1 cellular context compared by ENCODE assay signal in genomic region chr15:67779160-67780111, GRCh38.
TF ChIP-seq lines count a peak whose summit lies in the region.

No MANE protein-coding gene starts in this region.

TF ChIP-seq in K562, 482 proteins besides CTCF, POLR2A, EP300 and RAD21 (continued from another document):
- TF ChIP-seq, protein P1, sequence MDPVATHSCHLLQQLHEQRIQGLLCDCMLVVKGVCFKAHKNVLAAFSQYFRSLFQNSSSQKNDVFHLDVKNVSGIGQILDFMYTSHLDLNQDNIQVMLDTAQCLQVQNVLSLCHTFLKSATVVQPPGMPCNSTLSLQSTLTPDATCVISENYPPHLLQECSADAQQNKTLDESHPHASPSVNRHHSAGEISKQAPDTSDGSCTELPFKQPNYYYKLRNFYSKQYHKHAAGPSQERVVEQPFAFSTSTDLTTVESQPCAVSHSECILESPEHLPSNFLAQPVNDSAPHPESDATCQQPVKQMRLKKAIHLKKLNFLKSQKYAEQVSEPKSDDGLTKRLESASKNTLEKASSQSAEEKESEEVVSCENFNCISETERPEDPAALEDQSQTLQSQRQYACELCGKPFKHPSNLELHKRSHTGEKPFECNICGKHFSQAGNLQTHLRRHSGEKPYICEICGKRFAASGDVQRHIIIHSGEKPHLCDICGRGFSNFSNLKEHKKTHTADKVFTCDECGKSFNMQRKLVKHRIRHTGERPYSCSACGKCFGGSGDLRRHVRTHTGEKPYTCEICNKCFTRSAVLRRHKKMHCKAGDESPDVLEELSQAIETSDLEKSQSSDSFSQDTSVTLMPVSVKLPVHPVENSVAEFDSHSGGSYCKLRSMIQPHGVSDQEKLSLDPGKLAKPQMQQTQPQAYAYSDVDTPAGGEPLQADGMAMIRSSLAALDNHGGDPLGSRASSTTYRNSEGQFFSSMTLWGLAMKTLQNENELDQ (CRISPR knock-in tag; IDR thresholded peaks at IDR 0.05; ENCODE audit: borderline replicate concordance) = no peak
- TF ChIP-seq NCOA1 (IDR thresholded peaks at IDR 0.05; ENCODE audit: low read depth) = no peak
- TF ChIP-seq RBM39 (optimal IDR thresholded peaks at IDR 0.05; ENCODE audit: low read depth, low read length) = no peak
- TF ChIP-seq SMARCC2 (IDR thresholded peaks at IDR 0.05; ENCODE audit: low read depth) = no peak
- TF ChIP-seq ZNF584 (CRISPR knock-in tag; IDR thresholded peaks at IDR 0.05; ENCODE audit: low read depth) = no peak
- TF ChIP-seq BDP1 (IDR thresholded peaks at IDR 0.05; ENCODE audit: insufficient read depth, insufficient read length) = no peak
- TF ChIP-seq ZBTB7A (IDR thresholded peaks at IDR 0.05; ENCODE audit: borderline replicate concordance, control insufficient read depth, low read depth, low read length) = no peak
- TF ChIP-seq ESRRA (IDR thresholded peaks at IDR 0.05; ENCODE audit: borderline replicate concordance, low read depth) = peak; percentile 10; the same call in 1 of the 2 replicates
- no peak for TF ChIP-seq SIX5 (IDR thresholded peaks at IDR 0.05; ENCODE audit: borderline replicate concordance in 1 of 2, insufficient read depth in 1 of 2, low read depth in 1 of 2, low read length in 2 of 2)
- no peak for TF ChIP-seq TAF15 (IDR thresholded peaks at IDR 0.05; ENCODE audit: low read depth, low read length)
- TF ChIP-seq MAFF (IDR thresholded peaks at IDR 0.05; ENCODE audit: low read length) = peak; percentile 51; the same call in 1 of the 2 replicates
- peak in 1 of 2 experiments; percentile 64; a peak in 1 of 4 replicates for TF ChIP-seq SRF (CRISPR knock-in tag; IDR thresholded peaks at IDR 0.05)
- 0 out of 2 replicates have a peak, but pooled peaks have one; percentile 24 for TF ChIP-seq ATF7 (IDR thresholded peaks at IDR 0.05)
- TF ChIP-seq, protein P2, sequence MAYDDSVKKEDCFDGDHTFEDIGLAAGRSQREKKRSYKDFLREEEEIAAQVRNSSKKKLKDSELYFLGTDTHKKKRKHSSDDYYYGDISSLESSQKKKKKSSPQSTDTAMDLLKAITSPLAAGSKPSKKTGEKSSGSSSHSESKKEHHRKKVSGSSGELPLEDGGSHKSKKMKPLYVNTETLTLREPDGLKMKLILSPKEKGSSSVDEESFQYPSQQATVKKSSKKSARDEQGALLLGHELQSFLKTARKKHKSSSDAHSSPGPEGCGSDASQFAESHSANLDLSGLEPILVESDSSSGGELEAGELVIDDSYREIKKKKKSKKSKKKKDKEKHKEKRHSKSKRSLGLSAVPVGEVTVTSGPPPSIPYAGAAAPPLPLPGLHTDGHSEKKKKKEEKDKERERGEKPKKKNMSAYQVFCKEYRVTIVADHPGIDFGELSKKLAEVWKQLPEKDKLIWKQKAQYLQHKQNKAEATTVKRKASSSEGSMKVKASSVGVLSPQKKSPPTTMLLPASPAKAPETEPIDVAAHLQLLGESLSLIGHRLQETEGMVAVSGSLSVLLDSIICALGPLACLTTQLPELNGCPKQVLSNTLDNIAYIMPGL (CRISPR knock-in tag; IDR thresholded peaks at IDR 0.05) = no peak
- no peak for TF ChIP-seq CBFA2T2 (conservative IDR thresholded peaks at IDR 0.05)
- TF ChIP-seq SNRNP70 (optimal IDR thresholded peaks at IDR 0.05; ENCODE audit: low read depth, low read length) = no peak
- no peak for TF ChIP-seq HOMEZ (CRISPR knock-in tag; IDR thresholded peaks at IDR 0.05)
- TF ChIP-seq CEBPB (tag; IDR thresholded peaks at IDR 0.05) = no peak
- TF ChIP-seq CBX1 (IDR thresholded peaks at IDR 0.05; ENCODE audit: low read depth) = no peak
- no peak for TF ChIP-seq SLC30A9 (CRISPR knock-in tag; IDR thresholded peaks at IDR 0.05)
- no peak for TF ChIP-seq ZNF280B (CRISPR knock-in tag; IDR thresholded peaks at IDR 0.05)
- peak; percentile 79 for TF ChIP-seq C11orf30 (IDR thresholded peaks at IDR 0.05; ENCODE audit: low read depth)
- TF ChIP-seq RBM15 (IDR thresholded peaks at IDR 0.05; ENCODE audit: insufficient read depth, low read length) = no peak
- TF ChIP-seq YBX1 (IDR thresholded peaks at IDR 0.05) = no peak
- TF ChIP-seq BRF1 (IDR thresholded peaks at IDR 0.05; ENCODE audit: borderline replicate concordance, extremely low read depth, insufficient read length) = no peak
- TF ChIP-seq, protein P3, sequence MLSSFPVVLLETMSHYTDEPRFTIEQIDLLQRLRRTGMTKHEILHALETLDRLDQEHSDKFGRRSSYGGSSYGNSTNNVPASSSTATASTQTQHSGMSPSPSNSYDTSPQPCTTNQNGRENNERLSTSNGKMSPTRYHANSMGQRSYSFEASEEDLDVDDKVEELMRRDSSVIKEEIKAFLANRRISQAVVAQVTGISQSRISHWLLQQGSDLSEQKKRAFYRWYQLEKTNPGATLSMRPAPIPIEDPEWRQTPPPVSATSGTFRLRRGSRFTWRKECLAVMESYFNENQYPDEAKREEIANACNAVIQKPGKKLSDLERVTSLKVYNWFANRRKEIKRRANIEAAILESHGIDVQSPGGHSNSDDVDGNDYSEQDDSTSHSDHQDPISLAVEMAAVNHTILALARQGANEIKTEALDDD (IDR thresholded peaks at IDR 0.05) = 0 out of 2 replicates have a peak, but pooled peaks have one; percentile 51
- TF ChIP-seq CTBP1 (IDR thresholded peaks at IDR 0.05; ENCODE audit: borderline replicate concordance) = peak; percentile 92; the same call in 1 of the 2 replicates
- TF ChIP-seq PKNOX1 (IDR thresholded peaks at IDR 0.05) = 0 out of 2 replicates have a peak, but pooled peaks have one; percentile 28
- TF ChIP-seq ZNF140 (CRISPR knock-in tag; IDR thresholded peaks at IDR 0.05) = no peak
- no peak for TF ChIP-seq ZNF232 (CRISPR knock-in tag; IDR thresholded peaks at IDR 0.05)
- TF ChIP-seq KAT8 (IDR thresholded peaks at IDR 0.05; ENCODE audit: low read depth) = no peak
- TF ChIP-seq ARID1B (IDR thresholded peaks at IDR 0.05) = peak; percentile 21; the same call in 1 of the 2 replicates
- peak; percentile 57; the same call in 1 of the 2 replicates for TF ChIP-seq SMARCA4 (IDR thresholded peaks at IDR 0.05)
- TF ChIP-seq, protein P4, sequence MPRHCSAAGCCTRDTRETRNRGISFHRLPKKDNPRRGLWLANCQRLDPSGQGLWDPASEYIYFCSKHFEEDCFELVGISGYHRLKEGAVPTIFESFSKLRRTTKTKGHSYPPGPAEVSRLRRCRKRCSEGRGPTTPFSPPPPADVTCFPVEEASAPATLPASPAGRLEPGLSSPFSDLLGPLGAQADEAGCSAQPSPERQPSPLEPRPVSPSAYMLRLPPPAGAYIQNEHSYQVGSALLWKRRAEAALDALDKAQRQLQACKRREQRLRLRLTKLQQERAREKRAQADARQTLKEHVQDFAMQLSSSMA (CRISPR knock-in tag; IDR thresholded peaks at IDR 0.05) = no peak
- no peak for TF ChIP-seq RBM22 (IDR thresholded peaks at IDR 0.05; ENCODE audit: low read depth, low read length, poor library complexity, severe bottlenecking)
- peak in 1 of 2 experiments; percentile 19; a peak in 1 of 4 replicates for TF ChIP-seq CSDE1 (IDR thresholded peaks at IDR 0.05)
- TF ChIP-seq NRF1 (conservative IDR thresholded peaks at IDR 0.05 in 1 of 2, IDR thresholded peaks at IDR 0.05 in 1 of 2) = peak; percentile 15 to 47; a peak in 3 of 4 replicates
- no peak for TF ChIP-seq PHTF2 (CRISPR knock-in tag; IDR thresholded peaks at IDR 0.05)
- TF ChIP-seq ZNF589 (CRISPR knock-in tag; IDR thresholded peaks at IDR 0.05; ENCODE audit: low read depth) = no peak
- TF ChIP-seq ZEB2 (IDR thresholded peaks at IDR 0.05) = peak; percentile 51; the same call in 1 of the 2 replicates
- no peak for TF ChIP-seq TCFL5 (CRISPR knock-in tag; conservative IDR thresholded peaks at IDR 0.05)
- TF ChIP-seq NFIX (CRISPR knock-in tag; IDR thresholded peaks at IDR 0.05; ENCODE audit: low read depth) = no peak
- TF ChIP-seq ZNF778 (CRISPR knock-in tag; IDR thresholded peaks at IDR 0.05) = no peak
- no peak for TF ChIP-seq HNRNPLL (IDR thresholded peaks at IDR 0.05; ENCODE audit: low read depth, low read length, poor library complexity, severe bottlenecking)
- TF ChIP-seq ARID4B (CRISPR knock-in tag; IDR thresholded peaks at IDR 0.05) = no peak
- TF ChIP-seq KLF1 (tag; IDR thresholded peaks at IDR 0.05) = no peak
- TF ChIP-seq RCOR1 (IDR thresholded peaks at IDR 0.05; ENCODE audit: borderline replicate concordance in 1 of 2, low read depth in 2 of 2, low read length in 2 of 2) = peak in 1 of 2 experiments; percentile 93; a peak in 2 of 4 replicates
- no peak for TF ChIP-seq TBL1XR1 (IDR thresholded peaks at IDR 0.05; ENCODE audit: low read length in 2 of 2)
- 0 out of 2 replicates have a peak, but pooled peaks have one; percentile 29 for TF ChIP-seq GATA2 (CRISPR knock-in tag; IDR thresholded peaks at IDR 0.05)
